15 cellular contexts compared by ENCODE assay signal in the genomic region with DNA sequence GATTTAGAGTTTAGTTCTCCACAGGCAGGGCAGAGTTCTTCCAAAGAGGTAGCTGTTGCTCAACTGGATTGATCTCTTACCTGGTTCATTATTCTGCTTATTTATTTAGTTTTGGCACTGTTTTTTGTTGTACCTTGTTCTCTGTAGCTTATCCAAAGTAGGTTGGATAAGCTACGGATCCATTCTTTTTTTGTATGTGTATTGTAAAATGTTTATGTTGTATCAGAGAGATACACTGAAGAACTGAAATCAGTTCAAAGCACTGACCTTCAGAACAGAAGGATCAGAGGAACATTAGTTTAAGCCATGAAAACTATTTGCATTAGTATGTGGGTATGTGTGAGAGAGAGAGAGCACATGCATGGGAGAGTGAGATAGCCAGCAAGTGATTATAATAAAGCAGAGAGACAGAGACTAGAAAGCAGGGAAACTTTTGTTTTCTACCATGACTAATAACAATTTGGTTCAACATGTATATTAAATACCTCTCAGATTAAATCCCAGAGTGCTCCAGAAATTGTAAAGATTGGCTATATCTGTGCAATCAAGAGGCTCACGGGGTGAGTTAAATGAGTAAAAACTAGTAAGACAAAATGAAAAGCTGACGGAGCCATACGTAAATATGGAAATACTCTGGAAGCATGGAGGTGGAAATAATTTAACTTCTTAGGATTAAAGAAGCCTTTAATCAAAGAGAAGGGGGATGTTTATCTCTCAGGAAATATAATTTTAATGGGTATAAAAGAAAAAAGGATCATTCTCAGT. TPM values are rescaled to one million over a fixed set of nuclear protein-coding genes. Genes with fewer than 3 reads are reported as not detected.
DNase-seq lines count a peak whose midpoint lies in the region; ATAC-seq, FAIRE-seq and TF ChIP-seq lines count a peak whose summit lies in the region.
"Had no signal": no experiment of that assay in that cellular context is flagged by ENCODE, and none has a peak within 500 bp of the region (broad histone marks: within the 10 kb centered on the region; RNA-seq: fewer than 3 reads in every experiment).

No MANE protein-coding gene starts in this region.

- H3K4me1 Mint-ChIP-seq in activated T-cell treated with anti-CD3 and anti-CD28 coated beads, Interleukin-2, amount 50 U/mL, for 72 hours (ENCODE audit: low read depth): peaks cover 50% of the 10 kb centered on the region
- peaks cover 24 to 52% of the 10 kb centered on the region in 2 donors for H3K4me1 Mint-ChIP-seq in stimulated activated naive B cell treated with anti-CD40 and anti-IgM and Interleukin-4, amounts not matched to agents 10 μg/mL and 1 μg/mL and 100 μg/mL, for 72 hours

- no peaks in the 10 kb centered on the region for H3K27me3 ChIP-seq in HepG2 (ENCODE audit: control insufficient read depth in 1 of 2, insufficient read depth in 2 of 2, low read length in 2 of 2)
- H3K27me3 ChIP-seq: foreskin keratinocyte had no signal

- H2AFZ ChIP-seq in HepG2 (ENCODE audit: low read length): no peak overlapping the region

- H3K36me3 Mint-ChIP-seq in activated T-cell treated with anti-CD3 and anti-CD28 coated beads, Interleukin-2, amount 50 U/mL, for 72 hours (ENCODE audit: insufficient read depth in 2 of 2): peaks cover 4 to 10% of the 10 kb centered on the region in 2 donors
- H3K36me3 Mint-ChIP-seq in stimulated activated naive B cell treated with anti-CD40 and anti-IgM and Interleukin-4, amounts not matched to agents 10 μg/mL and 1 μg/mL and 100 μg/mL, for 72 hours: peaks cover 29 to 35% of the 10 kb centered on the region in 2 donors

- H3K27ac ChIP-seq in SK-N-MC (peak overlapping the region; percentile 88), HepG2 (ENCODE audit: extremely low read length, insufficient read depth, low read length) (peak overlapping the region; percentile 54)
- H3K27ac ChIP-seq: A549, foreskin keratinocyte had no signal

- H3K4me2 ChIP-seq in HepG2 (ENCODE audit: low read depth, low read length): peak overlapping the region; percentile 10; the same call in 1 of the 2 replicates
- H3K4me2 ChIP-seq: A549 had no signal

- CTCF ChIA-PET in HepG2 (lab: Yijun Ruan, JAX; ENCODE audit: low intra/inter-chr PET ratio, low total read pairs): interaction anchor here (2.4 kb wide), 1 partner anchor 91 kb away, joined by 9 read pairs; no protein-coding TSS in a partner anchor

- no peak for TF ChIP-seq POLR2A in HepG2 (IDR thresholded peaks at IDR 0.05; ENCODE audit: insufficient read depth in 1 of 2, low read depth in 2 of 2, low read length in 2 of 2)

- no TSS peak for BruUV-seq in HepG2 (replicated peaks; lab: Mats Ljungman, UMichigan)

- H3K9ac ChIP-seq in SK-N-MC (ENCODE audit: insufficient read length) (peak overlapping the region; percentile 60), HepG2 (ENCODE audit: insufficient read depth, low read depth, low read length) (no peak overlapping the region)

- H3K9me3 ChIP-seq in SK-N-MC (ENCODE audit: low read depth, low read length) (no peaks in the 10 kb centered on the region), HepG2 (ENCODE audit: low read length) (no peaks in the 10 kb centered on the region)
- H3K9me3 ChIP-seq: A549 had no signal

- TF ChIP-seq CTCF in HepG2 (CRISPR knock-in tag; IDR thresholded peaks at IDR 0.05): no peak

- H3K36me3 ChIP-seq in SK-N-MC (ENCODE audit: insufficient read depth, low read length): peaks cover 28% of the 10 kb centered on the region
- peaks cover 9 to 21% of the 10 kb centered on the region in 2 experiments; a peak in 4 of 5 replicates for H3K36me3 ChIP-seq in HepG2 (replicated peaks in 1 of 2; ENCODE audit: control insufficient read depth in 1 of 2, insufficient read depth in 2 of 2, low read length in 2 of 2)

- no peak for DNase-seq in activated T-cell treated with anti-CD3 and anti-CD28 coated beads, Interleukin-2, amount 50 U/mL, for 72 hours
- no peak for DNase-seq in activated T-cell treated with anti-CD3 and anti-CD28 coated beads, Interleukin-2, amount 50 U/mL, for 1 hour
- DNase-seq in SK-N-MC (ENCODE audit: low read depth, low spot score): no peak
- DNase-seq in HepG2 (ENCODE audit: low spot score): peak; percentile 78
- DNase-seq in stimulated activated naive B cell treated with anti-CD40 and anti-IgM and Interleukin-4, amounts not matched to agents 10 μg/mL and 1 μg/mL and 100 μg/mL, for 72 hours: no peak
- no peak for DNase-seq in NCI-H2107 treated with DMSO at 0.1 percent for 48 hours (lab: John Stamatoyannopoulos, UW; ENCODE audit: unreplicated experiment)
- no peak for DNase-seq in NCI-H526 (lab: John Stamatoyannopoulos, UW)
- no peak for DNase-seq in NCI-H2029 treated with DMSO at 0.1 percent for 48 hours (lab: John Stamatoyannopoulos, UW)
- DNase-seq: activated CD8-positive, alpha-beta memory T cell treated with anti-CD3 and anti-CD28 coated beads, Interleukin-2, amount 50 U/mL, for 48 hours; anterior cingulate cortex; foreskin keratinocyte; NCI-H446; small intestine had no signal

- no peaks in the 10 kb centered on the region for H3K27me3 Mint-ChIP-seq in activated T-cell treated with anti-CD3 and anti-CD28 coated beads, Interleukin-2, amount 50 U/mL, for 72 hours (ENCODE audit: low read depth)
- no peaks in the 10 kb centered on the region for H3K27me3 Mint-ChIP-seq in stimulated activated naive B cell treated with anti-CD40 and anti-IgM and Interleukin-4, amounts not matched to agents 10 μg/mL and 1 μg/mL and 100 μg/mL, for 72 hours
- H3K27me3 Mint-ChIP-seq: type B pancreatic cell had no signal

- peaks cover 73% of the 10 kb centered on the region for H3K79me2 ChIP-seq in HepG2 (ENCODE audit: insufficient read depth, low read length)

- TF ChIP-seq EP300 in HepG2 (IDR thresholded peaks at IDR 0.05; ENCODE audit: low read depth in 2 of 2, low read length in 2 of 2): no peak
- no peak for TF ChIP-seq EP300 in HepG2 (CRISPR knock-in tag; IDR thresholded peaks at IDR 0.05; ENCODE audit: borderline replicate concordance)

- no peak for ATAC-seq in activated T-cell treated with anti-CD3 and anti-CD28 coated beads, Interleukin-2, amount 50 U/mL, for 72 hours (replicated peaks in 1 of 2)
- ATAC-seq in HepG2: peak; percentile 70
- peak; percentile 19 to 35 for ATAC-seq in stimulated activated naive B cell treated with anti-CD40 and anti-IgM and Interleukin-4, amounts not matched to agents 10 μg/mL and 1 μg/mL and 100 μg/mL, for 72 hours (replicated peaks)
- ATAC-seq: A549, foreskin keratinocyte had no signal

- FAIRE-seq in HepG2 (lab: Jason Lieb, UNC): peak; percentile 34
- FAIRE-seq: A549, small intestine had no signal

- no peak for TF ChIP-seq RAD21 in HepG2 (CRISPR knock-in tag; IDR thresholded peaks at IDR 0.05)

- intact Hi-C loops in HepG2 (cut with micrococcal nuclease; ENCODE audit: unreplicated experiment): loop anchor here (1.0 kb wide), 1 partner anchor 91 kb away; no protein-coding TSS in a partner anchor

- peaks cover 88% of the 10 kb centered on the region for H3K4me1 ChIP-seq in HepG2 (ENCODE audit: insufficient read depth, low read length)

- 74% methylated on average over 4 of the region's 4 CpGs for WGBS in HepG2 (ENCODE audit: low lambda C conversion rate)

- H4K20me1 ChIP-seq in HepG2 (ENCODE audit: insufficient read depth, low read length): peaks cover 33% of the 10 kb centered on the region

- in situ Hi-C loops in HepG2 (cut with HindIII; ENCODE audit: extremely low pct_ligation_motif_present, low pct_unique_long_range_greater_than_20kb): no loop called here

- H3K4me3 ChIP-seq in SK-N-MC (peak overlapping the region; percentile 64), HepG2 (replicated peaks in 1 of 3; ENCODE audit: insufficient read depth in 1 of 3, low read depth in 2 of 3, low read length in 3 of 3) (no peak overlapping the region)
- H3K4me3 ChIP-seq: A549 had no signal

- POLR2A ChIA-PET in HepG2 (lab: Yijun Ruan, JAX): interaction anchor here (1.1 to 3.5 kb wide), 6 partner anchors 9 to 113 kb away, joined by 3 to 10 read pairs (median 4); a partner anchor contains a TSS

- H3K4me3 Mint-ChIP-seq in activated T-cell treated with anti-CD3 and anti-CD28 coated beads, Interleukin-2, amount 50 U/mL, for 72 hours: peak overlapping the region in 1 of 2 donors; percentile 7
- peak overlapping the region; percentile 5 to 46 for H3K4me3 Mint-ChIP-seq in stimulated activated naive B cell treated with anti-CD40 and anti-IgM and Interleukin-4, amounts not matched to agents 10 μg/mL and 1 μg/mL and 100 μg/mL, for 72 hours
- H3K4me3 Mint-ChIP-seq: type B pancreatic cell had no signal

- H3K9me3 Mint-ChIP-seq in activated T-cell treated with anti-CD3 and anti-CD28 coated beads, Interleukin-2, amount 50 U/mL, for 72 hours: no peaks in the 10 kb centered on the region
- H3K9me3 Mint-ChIP-seq in stimulated activated naive B cell treated with anti-CD40 and anti-IgM and Interleukin-4, amounts not matched to agents 10 μg/mL and 1 μg/mL and 100 μg/mL, for 72 hours: no peaks in the 10 kb centered on the region
- H3K9me3 Mint-ChIP-seq: type B pancreatic cell had no signal

- peak overlapping the region; percentile 84 for H3K27ac Mint-ChIP-seq in activated T-cell treated with anti-CD3 and anti-CD28 coated beads, Interleukin-2, amount 50 U/mL, for 72 hours
- peak overlapping the region; percentile 75 for H3K27ac Mint-ChIP-seq in stimulated activated naive B cell treated with anti-CD40 and anti-IgM and Interleukin-4, amounts not matched to agents 10 μg/mL and 1 μg/mL and 100 μg/mL, for 72 hours
- H3K27ac Mint-ChIP-seq: type B pancreatic cell had no signal

RNA-seq across cellular contexts. Expression of a gene that starts 40.2 kb away (rescaled TPM):
- 10 to 100 TPM; 66.5 to 72.1 TPM for total RNA-seq in activated T-cell treated with anti-CD3 and anti-CD28 coated beads, Interleukin-2, amount 50 U/mL, for 72 hours
- total RNA-seq in HepG2 (2016; rRNA removed; fragmentation: Illumina TruSeq; extraction: Trizol): 112 and 162 TPM in 2 replicates
- 73.1 and 80.6 TPM in 2 replicates for total RNA-seq in HepG2 (2016; cell fraction: cytosol; rRNA removed; fragmentation: Illumina TruSeq; extraction: Trizol; ENCODE audit: low read depth)
- total RNA-seq in HepG2 (2016; cell fraction: insoluble cytoplasmic fraction; rRNA removed; fragmentation: Illumina TruSeq; extraction: Trizol): 111 and 151 TPM in 2 replicates
- total RNA-seq in HepG2 (2016; cell fraction: membrane; rRNA removed; fragmentation: Illumina TruSeq; extraction: Trizol): 75.4 and 81.7 TPM in 2 replicates
- 124 and 131 TPM in 2 replicates for total RNA-seq in HepG2 (2016; cell fraction: nucleus; rRNA removed; fragmentation: Illumina TruSeq; extraction: Trizol)
- polyA plus RNA-seq in HepG2 (2011; rRNA removed): 17.4 and 20.5 TPM in 2 replicates
- polyA plus RNA-seq in HepG2 (2011; cell fraction: cytosol; rRNA removed): 7.4 and 12.7 TPM in 2 replicates
- 12.2 and 17.3 TPM in 2 replicates for polyA plus RNA-seq in HepG2 (2011; cell fraction: nucleus; rRNA removed)
- 44.6 and 45.2 TPM in 2 replicates for polyA plus RNA-seq in HepG2 (2012)
- polyA plus RNA-seq in HepG2 (2016; cell fraction: cytosol; fragmentation: Illumina TruSeq; extraction: Trizol; ENCODE audit: low read depth): 5.3 and 6.3 TPM in 2 replicates
- 65.3 and 70.7 TPM in 2 replicates for polyA plus RNA-seq in HepG2 (2016; cell fraction: insoluble cytoplasmic fraction; fragmentation: Illumina TruSeq; extraction: Trizol; ENCODE audit: low read depth)
- polyA plus RNA-seq in HepG2 (2016; cell fraction: membrane; fragmentation: Illumina TruSeq; extraction: Trizol; ENCODE audit: low read depth): 15.2 and 15.3 TPM in 2 replicates
- 55.0 and 61.2 TPM in 2 replicates for polyA plus RNA-seq in HepG2 (2016; cell fraction: nucleus; fragmentation: Illumina TruSeq; extraction: Trizol; ENCODE audit: insufficient read depth, low read depth)
- polyA minus RNA-seq in HepG2 (2011; rRNA and poly(A)+ RNA removed; ENCODE audit: low replicate concordance): 30.6 and 37.6 TPM in 2 replicates
- polyA minus RNA-seq in HepG2 (2011; cell fraction: cytosol; rRNA and poly(A)+ RNA removed): 38.7 and 40.1 TPM in 2 replicates
- polyA minus RNA-seq in HepG2 (2011; cell fraction: nucleus; rRNA and poly(A)+ RNA removed): 79.4 and 86.2 TPM in 2 replicates

Comparison
In these comparisons a context has a peak if more than half of its experiments do, and no peak if none do; other contexts are left out.
1. ATAC-seq: peak in HepG2 (single experiment) and stimulated activated naive B cell treated with anti-CD40 and anti-IgM and Interleukin-4, amounts not matched to agents 10 μg/mL and 1 μg/mL and 100 μg/mL, for 72 hours (2 of 2); none in activated T-cell treated with anti-CD3 and anti-CD28 coated beads, Interleukin-2, amount 50 U/mL, for 72 hours (0 of 2).